1 cellular context compared by ENCODE assay signal in the genomic region with DNA sequence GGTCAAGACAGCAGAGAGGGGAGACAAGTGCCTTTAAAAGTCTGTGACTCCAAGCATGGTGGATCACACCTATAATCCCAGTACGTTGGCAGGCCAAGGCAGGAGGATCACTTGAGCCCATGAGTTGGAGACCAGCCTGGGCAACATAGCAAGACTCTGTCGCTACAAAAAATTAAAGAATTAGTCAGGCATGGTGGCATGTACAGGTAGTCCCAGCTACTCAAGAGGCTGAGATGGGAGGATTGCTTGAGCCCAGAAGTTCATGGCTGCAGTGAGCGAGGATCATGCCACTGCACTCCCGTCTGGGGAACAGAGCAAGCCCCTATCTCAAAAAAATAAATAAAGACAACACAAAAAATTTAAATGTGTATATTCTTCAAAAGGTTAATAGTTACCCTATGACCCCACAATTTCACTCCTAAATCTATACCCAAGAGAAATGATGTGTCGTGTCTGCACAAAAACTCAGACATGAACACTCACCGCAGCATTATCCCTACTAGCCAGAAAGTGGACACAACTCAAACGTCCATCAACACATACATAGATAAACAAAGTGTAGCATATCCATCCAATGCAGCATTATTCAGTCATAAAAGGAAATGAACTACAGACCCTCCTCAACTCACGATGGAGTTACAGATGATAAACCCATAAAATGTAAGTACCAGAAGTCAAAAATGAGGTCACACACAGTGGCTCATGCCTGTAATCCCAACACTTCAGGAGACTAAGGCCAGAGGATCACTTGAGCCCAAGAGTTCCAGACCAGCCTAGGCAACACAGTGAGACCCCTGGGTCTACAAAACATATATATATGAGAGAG.
A peak's percentile ranks its signal among the peaks of the same experiment; 100 is the strongest.
TF ChIP-seq lines count a peak whose summit lies in the region.

No MANE protein-coding gene starts in this region.

TF ChIP-seq in HepG2, 621 proteins besides CTCF, POLR2A, EP300 and RAD21 (continues in another document):
- TF ChIP-seq ZNF839 (CRISPR knock-in tag; IDR thresholded peaks at IDR 0.05; ENCODE audit: borderline replicate concordance) (no peak), ZBTB39 (CRISPR knock-in tag; IDR thresholded peaks at IDR 0.05) (no peak), ZNF337 (CRISPR knock-in tag; IDR thresholded peaks at IDR 0.05; ENCODE audit: borderline replicate concordance, low read depth) (no peak), ZNF180 (CRISPR knock-in tag; IDR thresholded peaks at IDR 0.05; ENCODE audit: borderline replicate concordance, low read depth) (0 out of 2 replicates have a peak, but pooled peaks have one; percentile 37), ZNF136 (CRISPR knock-in tag; IDR thresholded peaks at IDR 0.05; ENCODE audit: low read depth) (no peak), ZHX2 (IDR thresholded peaks at IDR 0.05; ENCODE audit: low read depth) (no peak), ZHX2 (CRISPR knock-in tag; IDR thresholded peaks at IDR 0.05; ENCODE audit: borderline replicate concordance) (no peak), AKAP8 (CRISPR knock-in tag; IDR thresholded peaks at IDR 0.05) (no peak), ZNF777 (CRISPR knock-in tag; IDR thresholded peaks at IDR 0.05) (no peak), ZBTB38 (CRISPR knock-in tag; IDR thresholded peaks at IDR 0.05) (no peak), SALL1 (CRISPR knock-in tag; IDR thresholded peaks at IDR 0.05) (no peak), HCFC1 (IDR thresholded peaks at IDR 0.05; ENCODE audit: low read depth, low read length) (no peak), CREM (IDR thresholded peaks at IDR 0.05) (no peak), CREM (CRISPR knock-in tag; IDR thresholded peaks at IDR 0.05) (no peak), ZNF121 (CRISPR knock-in tag; IDR thresholded peaks at IDR 0.05) (peak; percentile 52; the same call in 1 of the 2 replicates), ATM (IDR thresholded peaks at IDR 0.05; ENCODE audit: borderline replicate concordance) (no peak), HMG20A (CRISPR knock-in tag; IDR thresholded peaks at IDR 0.05; ENCODE audit: borderline replicate concordance) (no peak), SYNCRIP (IDR thresholded peaks at IDR 0.05; ENCODE audit: insufficient read depth, low read depth, low read length) (no peak), CSRNP2 (CRISPR knock-in tag; conservative IDR thresholded peaks at IDR 0.05; ENCODE audit: low read depth) (no peak), ZFP90 (CRISPR knock-in tag; IDR thresholded peaks at IDR 0.05; ENCODE audit: borderline replicate concordance) (no peak), ELF1 (CRISPR knock-in tag; IDR thresholded peaks at IDR 0.05) (no peak), PRMT3 (CRISPR knock-in tag; IDR thresholded peaks at IDR 0.05; ENCODE audit: borderline replicate concordance, low read depth) (no peak), ZSCAN25 (CRISPR knock-in tag; IDR thresholded peaks at IDR 0.05) (no peak), ZBTB4 (CRISPR knock-in tag; IDR thresholded peaks at IDR 0.05; ENCODE audit: borderline replicate concordance) (no peak), KDM6A (CRISPR knock-in tag; IDR thresholded peaks at IDR 0.05; ENCODE audit: low read depth) (no peak), NCOR1 (IDR thresholded peaks at IDR 0.05; ENCODE audit: borderline replicate concordance, low read length) (no peak), ZNF30 (CRISPR knock-in tag; IDR thresholded peaks at IDR 0.05) (no peak), BORCS8-MEF2B (CRISPR knock-in tag; IDR thresholded peaks at IDR 0.05) (no peak), KAT2B (IDR thresholded peaks at IDR 0.05; ENCODE audit: borderline replicate concordance, low read depth, low read length) (no peak), ZFP37 (CRISPR knock-in tag; IDR thresholded peaks at IDR 0.05; ENCODE audit: borderline replicate concordance) (no peak), ZNF782 (CRISPR knock-in tag; IDR thresholded peaks at IDR 0.05; ENCODE audit: borderline replicate concordance) (0 out of 2 replicates have a peak, but pooled peaks have one; percentile 14)
- TF ChIP-seq, protein P1, sequence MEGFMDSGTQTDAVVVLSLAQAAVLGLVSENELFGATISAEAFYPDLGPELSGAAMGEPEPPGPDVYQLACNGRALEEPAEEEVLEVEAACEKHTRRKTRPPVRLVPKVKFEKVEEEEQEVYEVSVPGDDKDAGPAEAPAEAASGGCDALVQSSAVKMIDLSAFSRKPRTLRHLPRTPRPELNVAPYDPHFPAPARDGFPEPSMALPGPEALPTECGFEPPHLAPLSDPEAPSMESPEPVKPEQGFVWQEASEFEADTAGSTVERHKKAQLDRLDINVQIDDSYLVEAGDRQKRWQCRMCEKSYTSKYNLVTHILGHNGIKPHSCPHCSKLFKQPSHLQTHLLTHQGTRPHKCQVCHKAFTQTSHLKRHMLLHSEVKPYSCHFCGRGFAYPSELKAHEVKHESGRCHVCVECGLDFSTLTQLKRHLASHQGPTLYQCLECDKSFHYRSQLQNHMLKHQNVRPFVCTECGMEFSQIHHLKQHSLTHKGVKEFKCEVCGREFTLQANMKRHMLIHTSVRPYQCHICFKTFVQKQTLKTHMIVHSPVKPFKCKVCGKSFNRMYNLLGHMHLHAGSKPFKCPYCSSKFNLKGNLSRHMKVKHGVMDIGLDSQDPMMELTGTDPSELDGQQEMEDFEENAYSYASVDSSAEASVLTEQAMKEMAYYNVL (CRISPR knock-in tag; IDR thresholded peaks at IDR 0.05; ENCODE audit: borderline replicate concordance) = no peak
- TF ChIP-seq, protein P2, sequence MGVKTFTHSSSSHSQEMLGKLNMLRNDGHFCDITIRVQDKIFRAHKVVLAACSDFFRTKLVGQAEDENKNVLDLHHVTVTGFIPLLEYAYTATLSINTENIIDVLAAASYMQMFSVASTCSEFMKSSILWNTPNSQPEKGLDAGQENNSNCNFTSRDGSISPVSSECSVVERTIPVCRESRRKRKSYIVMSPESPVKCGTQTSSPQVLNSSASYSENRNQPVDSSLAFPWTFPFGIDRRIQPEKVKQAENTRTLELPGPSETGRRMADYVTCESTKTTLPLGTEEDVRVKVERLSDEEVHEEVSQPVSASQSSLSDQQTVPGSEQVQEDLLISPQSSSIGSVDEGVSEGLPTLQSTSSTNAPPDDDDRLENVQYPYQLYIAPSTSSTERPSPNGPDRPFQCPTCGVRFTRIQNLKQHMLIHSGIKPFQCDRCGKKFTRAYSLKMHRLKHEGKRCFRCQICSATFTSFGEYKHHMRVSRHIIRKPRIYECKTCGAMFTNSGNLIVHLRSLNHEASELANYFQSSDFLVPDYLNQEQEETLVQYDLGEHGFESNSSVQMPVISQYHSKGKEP (CRISPR knock-in tag; IDR thresholded peaks at IDR 0.05) = no peak
- TF ChIP-seq, protein P3, sequence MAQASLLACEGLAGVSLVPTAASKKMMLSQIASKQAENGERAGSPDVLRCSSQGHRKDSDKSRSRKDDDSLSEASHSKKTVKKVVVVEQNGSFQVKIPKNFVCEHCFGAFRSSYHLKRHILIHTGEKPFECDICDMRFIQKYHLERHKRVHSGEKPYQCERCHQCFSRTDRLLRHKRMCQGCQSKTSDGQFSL (CRISPR knock-in tag; IDR thresholded peaks at IDR 0.05) = no peak
- TF ChIP-seq, protein P4, sequence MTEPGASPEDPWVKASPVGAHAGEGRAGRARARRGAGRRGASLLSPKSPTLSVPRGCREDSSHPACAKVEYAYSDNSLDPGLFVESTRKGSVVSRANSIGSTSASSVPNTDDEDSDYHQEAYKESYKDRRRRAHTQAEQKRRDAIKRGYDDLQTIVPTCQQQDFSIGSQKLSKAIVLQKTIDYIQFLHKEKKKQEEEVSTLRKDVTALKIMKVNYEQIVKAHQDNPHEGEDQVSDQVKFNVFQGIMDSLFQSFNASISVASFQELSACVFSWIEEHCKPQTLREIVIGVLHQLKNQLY (CRISPR knock-in tag; IDR thresholded peaks at IDR 0.05) = no peak
- TF ChIP-seq, protein P5, sequence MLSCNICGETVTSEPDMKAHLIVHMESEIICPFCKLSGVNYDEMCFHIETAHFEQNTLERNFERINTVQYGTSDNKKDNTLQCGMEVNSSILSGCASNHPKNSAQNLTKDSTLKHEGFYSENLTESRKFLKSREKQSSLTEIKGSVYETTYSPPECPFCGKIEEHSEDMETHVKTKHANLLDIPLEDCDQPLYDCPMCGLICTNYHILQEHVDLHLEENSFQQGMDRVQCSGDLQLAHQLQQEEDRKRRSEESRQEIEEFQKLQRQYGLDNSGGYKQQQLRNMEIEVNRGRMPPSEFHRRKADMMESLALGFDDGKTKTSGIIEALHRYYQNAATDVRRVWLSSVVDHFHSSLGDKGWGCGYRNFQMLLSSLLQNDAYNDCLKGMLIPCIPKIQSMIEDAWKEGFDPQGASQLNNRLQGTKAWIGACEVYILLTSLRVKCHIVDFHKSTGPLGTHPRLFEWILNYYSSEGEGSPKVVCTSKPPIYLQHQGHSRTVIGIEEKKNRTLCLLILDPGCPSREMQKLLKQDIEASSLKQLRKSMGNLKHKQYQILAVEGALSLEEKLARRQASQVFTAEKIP (CRISPR knock-in tag; IDR thresholded peaks at IDR 0.05; ENCODE audit: borderline replicate concordance) = no peak
